ENCODE assay signal across 1 cellular context in genomic region chr2:112259509-112260294, GRCh38.
TF ChIP-seq lines count a peak whose summit lies in the region.

No MANE protein-coding gene starts in this region.

TF ChIP-seq in IMR-90, 13 proteins besides CTCF, POLR2A, EP300 and RAD21:
- TF ChIP-seq MAFK (IDR thresholded peaks at IDR 0.05; ENCODE audit: low read depth, low read length) (no peak), CEBPB (IDR thresholded peaks at IDR 0.05; ENCODE audit: low read depth, low read length) (peak; percentile 81), BHLHE40 (IDR thresholded peaks at IDR 0.05; ENCODE audit: low read depth, low read length) (no peak), SMC3 (IDR thresholded peaks at IDR 0.05; ENCODE audit: low read depth, low read length) (peak; percentile 94), MAZ (IDR thresholded peaks at IDR 0.05; ENCODE audit: borderline replicate concordance, low read depth, low read length) (no peak), RFX5 (IDR thresholded peaks at IDR 0.05; ENCODE audit: low read depth, low read length) (no peak), NFE2L2 (IDR thresholded peaks at IDR 0.05; ENCODE audit: low read depth, low read length) (no peak), MXI1 (IDR thresholded peaks at IDR 0.05; ENCODE audit: borderline replicate concordance, low read depth, low read length) (no peak), FOS (IDR thresholded peaks at IDR 0.05; ENCODE audit: low read depth, low read length) (no peak), CHD1 (IDR thresholded peaks at IDR 0.05; ENCODE audit: low read depth, low read length) (no peak)
- TF ChIP-seq, protein P1, sequence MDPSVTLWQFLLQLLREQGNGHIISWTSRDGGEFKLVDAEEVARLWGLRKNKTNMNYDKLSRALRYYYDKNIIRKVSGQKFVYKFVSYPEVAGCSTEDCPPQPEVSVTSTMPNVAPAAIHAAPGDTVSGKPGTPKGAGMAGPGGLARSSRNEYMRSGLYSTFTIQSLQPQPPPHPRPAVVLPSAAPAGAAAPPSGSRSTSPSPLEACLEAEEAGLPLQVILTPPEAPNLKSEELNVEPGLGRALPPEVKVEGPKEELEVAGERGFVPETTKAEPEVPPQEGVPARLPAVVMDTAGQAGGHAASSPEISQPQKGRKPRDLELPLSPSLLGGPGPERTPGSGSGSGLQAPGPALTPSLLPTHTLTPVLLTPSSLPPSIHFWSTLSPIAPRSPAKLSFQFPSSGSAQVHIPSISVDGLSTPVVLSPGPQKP (IDR thresholded peaks at IDR 0.05; ENCODE audit: borderline replicate concordance, low read depth, low read length): no peak
